In genomic region chr20:354298-354977, GRCh38 we compare ENCODE assay signal across 8 cellular contexts. TPM values are rescaled to one million over a fixed set of nuclear protein-coding genes. Genes with fewer than 3 reads are reported as not detected.
DNase-seq lines count a peak whose midpoint lies in the region; ATAC-seq and TF ChIP-seq lines count a peak whose summit lies in the region.

No MANE protein-coding gene starts in this region.

- CTCF ChIA-PET in AG04449 (lab: Yijun Ruan, JAX): interaction anchor here (0.5 to 8.2 kb wide), 45 partner anchors 8 to 385 kb away, joined by 3 to 142 read pairs (median 6); partner anchors contain the start of gene SOX12

- no peak overlapping the region for H3K4me3 Mint-ChIP-seq in central memory CD8-positive, alpha-beta T cell

- POLR2A ChIA-PET in AG04449 (lab: Yijun Ruan, JAX): no interaction called here

- peaks cover 5% of the 10 kb centered on the region for H3K4me1 Mint-ChIP-seq in central memory CD8-positive, alpha-beta T cell

- no peak overlapping the region for H3K4me3 ChIP-seq in AG04449 (ENCODE audit: low read depth, low read length)

- DNase-seq in AG04449 (ENCODE audit: low read depth, low spot score) (no peak), NCI-H345 treated with DMSO at 0.1 percent for 48 hours (lab: John Stamatoyannopoulos, UW; ENCODE audit: unreplicated experiment) (peak; percentile 79), left lobe of liver (ENCODE audit: low spot score) (peak; percentile 76)
- peak; percentile 64 for DNase-seq in activated CD4-positive, CD25-positive, alpha-beta regulatory T cell treated with anti-CD3 and anti-CD28 coated beads, Interleukin-2, amount 50 U/mL, for 16 hours (ENCODE audit: low read depth, low spot score)
- peak; percentile 72 to 74 for DNase-seq in central memory CD8-positive, alpha-beta T cell (ENCODE audit: low spot score in 2 of 2)
- peak; percentile 48 to 69 (median 65) for DNase-seq in stimulated activated CD4-positive, alpha-beta T cell treated with anti-CD3 and anti-CD28 coated beads, TNF-alpha, amount 100 ng/mL, for 1 hour (ENCODE audit: low read depth in 3 of 3, low spot score in 1 of 3)

- peak; percentile 91 for ATAC-seq in GM18868 (IDR thresholded peaks at IDR 0.05; ENCODE audit: unreplicated experiment)
- ATAC-seq in HG03108 (IDR thresholded peaks at IDR 0.05; ENCODE audit: unreplicated experiment): peak; percentile 90
- peak; percentile 95 for ATAC-seq in central memory CD8-positive, alpha-beta T cell (replicated peaks; ENCODE audit: extremely low read depth, poor library complexity, severe bottlenecking)
- peak; percentile 99 for ATAC-seq in left lobe of liver

- H3K27me3 Mint-ChIP-seq in central memory CD8-positive, alpha-beta T cell: no peaks in the 10 kb centered on the region

- no peaks in the 10 kb centered on the region for H3K9me3 Mint-ChIP-seq in central memory CD8-positive, alpha-beta T cell

- TF ChIP-seq CTCF in AG04449 (IDR thresholded peaks at IDR 0.05; ENCODE audit: insufficient read depth, low read length, missing control alignments): peak; percentile 96

- H3K36me3 Mint-ChIP-seq in central memory CD8-positive, alpha-beta T cell (ENCODE audit: insufficient read depth): no peaks in the 10 kb centered on the region

- no peak overlapping the region for H3K27ac Mint-ChIP-seq in central memory CD8-positive, alpha-beta T cell (ENCODE audit: low read depth)

RNA-seq across cellular contexts. Expression of gene NRSN2, which starts 7.5 kb away (rescaled TPM):
- 3.1 TPM for total RNA-seq in left lobe of liver

RNA-seq across cellular contexts. Expression of gene TRIB3, which starts 26.1 kb away (rescaled TPM):
- total RNA-seq in left lobe of liver: 18.3 TPM

RNA-seq across cellular contexts. Expression of gene SOX12, which starts 29.1 kb away (rescaled TPM):
- total RNA-seq in left lobe of liver: 5.6 TPM

RNA-seq across cellular contexts. Expression of gene RBCK1, which starts 53.7 kb away (rescaled TPM):
- total RNA-seq in left lobe of liver: 73.9 TPM

RNA-seq across cellular contexts. Expression of gene ZCCHC3, which starts 57.1 kb away (rescaled TPM):
- total RNA-seq in left lobe of liver: 5.6 TPM
